In the genomic region with DNA sequence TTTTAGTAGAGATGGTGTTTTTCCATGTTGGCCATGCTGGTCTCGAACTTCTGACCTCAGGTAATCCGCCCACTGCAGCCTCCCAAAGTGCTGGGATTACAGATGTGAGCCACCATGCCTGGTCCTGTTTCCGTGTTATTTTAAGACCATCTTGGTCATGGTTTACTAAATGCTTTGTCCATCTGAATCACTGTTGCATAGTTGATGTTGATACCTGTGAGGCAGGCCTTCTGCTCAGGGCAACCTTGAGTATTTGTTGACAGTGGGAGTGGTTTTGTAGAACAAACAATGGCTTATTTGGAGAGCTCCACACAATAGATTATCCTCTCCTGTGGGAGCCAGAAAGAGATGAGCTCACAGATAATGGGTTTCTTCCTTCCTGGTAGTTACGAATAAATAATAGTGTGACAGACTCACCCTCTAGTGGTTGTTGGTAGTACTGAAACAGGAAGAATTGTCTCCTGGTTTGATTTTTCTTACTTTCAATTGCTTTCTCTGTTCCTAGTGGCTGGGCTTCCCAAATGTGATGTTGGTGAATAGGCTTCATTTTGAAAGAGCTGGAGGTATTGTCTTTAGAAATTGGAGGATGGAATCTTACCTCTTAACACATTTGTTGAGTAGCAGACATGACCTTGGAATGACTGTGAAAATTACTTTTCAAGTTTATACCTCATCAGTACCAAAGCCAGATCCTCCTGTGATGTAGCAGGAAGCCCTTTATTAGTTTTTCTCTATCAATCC, we compare ENCODE assay signal across 8 cellular contexts. TPM values are rescaled to one million over a fixed set of nuclear protein-coding genes. Genes with fewer than 3 reads are reported as not detected.
DNase-seq lines count a peak whose midpoint lies in the region; ATAC-seq and TF ChIP-seq lines count a peak whose summit lies in the region.

No MANE protein-coding gene starts in this region.

- no peak overlapping the region for H3K4me3 ChIP-seq in Caco-2 (ENCODE audit: low read depth, low read length)
- no peak overlapping the region for H3K4me3 ChIP-seq in WI38 (ENCODE audit: low read depth, low read length)
- H3K4me3 ChIP-seq in fibroblast of lung (replicated peaks in 1 of 4; ENCODE audit: control extremely low read depth in 1 of 4, insufficient read depth in 1 of 4, low read depth in 3 of 4, low read length in 4 of 4): no peak overlapping the region

- TF ChIP-seq CTCF in Caco-2 (IDR thresholded peaks at IDR 0.05; ENCODE audit: insufficient read depth in 1 of 2, low read depth in 1 of 2, low read length in 1 of 2, severe bottlenecking in 1 of 2, unreplicated experiment in 1 of 2): peak; percentile 78 to 82
- peak; percentile 56; the same call in 1 of the 2 replicates for TF ChIP-seq CTCF in WI38 (IDR thresholded peaks at IDR 0.05; ENCODE audit: low read depth, low read length)
- peak; percentile 68 to 84 for TF ChIP-seq CTCF in fibroblast of lung (conservative IDR thresholded peaks at IDR 0.05 in 1 of 2, IDR thresholded peaks at IDR 0.05 in 1 of 2; ENCODE audit: low read depth in 1 of 2, low read length in 2 of 2)
- peak; percentile 79 to 89 (median 82) for TF ChIP-seq CTCF in nephron (IDR thresholded peaks at IDR 0.05; ENCODE audit: unreplicated experiment in 3 of 3)

- H3K27ac Mint-ChIP-seq in Caco-2 (ENCODE audit: unreplicated experiment): peak overlapping the region; percentile 64
- H3K27ac Mint-ChIP-seq in nephron: peak overlapping the region; percentile 49 to 75 (median 73)

- no peak overlapping the region for H3K9ac ChIP-seq in fibroblast of lung (ENCODE audit: insufficient read depth, low read length)

- H3K36me3 ChIP-seq in Caco-2 (ENCODE audit: control insufficient read depth, insufficient read depth, low read length) (peaks cover 14% of the 10 kb centered on the region), fibroblast of lung (ENCODE audit: control insufficient read depth, insufficient read depth, low read length) (peaks cover 29% of the 10 kb centered on the region)

- H3K27ac ChIP-seq in fibroblast of lung (ENCODE audit: insufficient read depth, low read length): no peak overlapping the region

- H3K9me3 ChIP-seq in Caco-2 (no peaks in the 10 kb centered on the region), fibroblast of lung (ENCODE audit: control insufficient read depth, insufficient read depth, low read depth, low read length) (no peaks in the 10 kb centered on the region)

- H3K27me3 Mint-ChIP-seq in Caco-2 (ENCODE audit: insufficient read depth, unreplicated experiment): no peaks in the 10 kb centered on the region
- H3K27me3 Mint-ChIP-seq in nephron (ENCODE audit: low read depth): no peaks in the 10 kb centered on the region

- intact Hi-C loops in Caco-2 (cut with micrococcal nuclease; ENCODE audit: unreplicated experiment): loop anchor here (1.0 to 2.0 kb wide), 8 partner anchors 12 to 138 kb away; a partner anchor contains a TSS

- ATAC-seq in GM19023 (IDR thresholded peaks at IDR 0.05; ENCODE audit: unreplicated experiment) (peak; percentile 79), HG03108 (IDR thresholded peaks at IDR 0.05; ENCODE audit: unreplicated experiment) (peak; percentile 80)

- no peak overlapping the region for H2AFZ ChIP-seq in fibroblast of lung (ENCODE audit: low read length)

- peaks cover 1% of the 10 kb centered on the region for H4K20me1 ChIP-seq in fibroblast of lung (ENCODE audit: control insufficient read depth, extremely low read depth, insufficient read depth, low read length)

- H3K4me1 ChIP-seq in Caco-2 (peaks cover 25% of the 10 kb centered on the region), fibroblast of lung (ENCODE audit: control insufficient read depth, extremely low read depth, insufficient read depth, low read length) (peaks cover 10% of the 10 kb centered on the region)

- BruUV-seq in Caco-2 (replicated peaks; lab: Mats Ljungman, UMichigan): no TSS peak

- DNase-seq in Caco-2 (peak; percentile 77 to 85), NCI-H2107 treated with DMSO at 0.1 percent for 48 hours (lab: John Stamatoyannopoulos, UW; ENCODE audit: unreplicated experiment) (peak; percentile 90), fibroblast of lung (ENCODE audit: low read depth in 2 of 2) (peak; percentile 58 to 77), mesenteric fat pad (ENCODE audit: low spot score) (no peak)

- H3K79me2 ChIP-seq in fibroblast of lung (ENCODE audit: control insufficient read depth, insufficient read depth, low read length): peaks cover 32% of the 10 kb centered on the region

- POLR2A ChIA-PET in Caco-2 (lab: Charles Lee): interaction anchor here (0.6 to 3.1 kb wide), 10 partner anchors 13 to 159 kb away, joined by 3 to 77 read pairs (median 10); a partner anchor contains a TSS

- peaks cover 33% of the 10 kb centered on the region for H3K4me1 Mint-ChIP-seq in Caco-2 (ENCODE audit: low read depth, unreplicated experiment)
- H3K4me1 Mint-ChIP-seq in nephron: peaks cover 24% of the 10 kb centered on the region

- H3K4me3 Mint-ChIP-seq in Caco-2 (ENCODE audit: unreplicated experiment) (peak overlapping the region; percentile 38), nephron (no peak overlapping the region)

- H3K36me3 Mint-ChIP-seq in Caco-2 (ENCODE audit: insufficient read depth, unreplicated experiment) (peaks cover 93% of the 10 kb centered on the region), nephron (ENCODE audit: low read depth) (peaks cover 75% of the 10 kb centered on the region)

- CTCF ChIA-PET in Caco-2 (lab: Charles Lee): interaction anchor here (0.6 to 3.7 kb wide), 24 partner anchors 12 to 485 kb away, joined by 3 to 101 read pairs (median 7); a partner anchor contains a TSS

- H3K27me3 ChIP-seq in Caco-2 (replicated peaks; ENCODE audit: control insufficient read depth, insufficient read depth, low read length) (no peaks in the 10 kb centered on the region), fibroblast of lung (ENCODE audit: control insufficient read depth, insufficient read depth, low read length) (no peaks in the 10 kb centered on the region)

- no peaks in the 10 kb centered on the region for H3K9me3 Mint-ChIP-seq in Caco-2 (ENCODE audit: unreplicated experiment)
- H3K9me3 Mint-ChIP-seq in nephron: no peaks in the 10 kb centered on the region

- no peak overlapping the region for H3K4me2 ChIP-seq in fibroblast of lung (ENCODE audit: extremely low read depth, insufficient read depth, low read length)

RNA-seq across cellular contexts. Expression of a gene that starts 39.0 kb away (rescaled TPM):
- total RNA-seq in Caco-2 (2022) (223 and 225 TPM in 2 replicates), fibroblast of lung (71.7 and 103 TPM in 2 replicates), mesenteric fat pad (150 TPM)
- polyA plus RNA-seq in fibroblast of lung: 113 and 190 TPM in 2 replicates
- polyA plus RNA-seq in fibroblast of lung (2012): 82.9 and 133 TPM in 2 replicates
- polyA minus RNA-seq in fibroblast of lung (ENCODE audit: low replicate concordance): 553 and 835 TPM in 2 replicates

RNA-seq across cellular contexts. Expression of a gene that starts 49.0 kb away (rescaled TPM):
- total RNA-seq in Caco-2 (2022): not detected in 2 replicates
- total RNA-seq in fibroblast of lung: not detected in 2 replicates
- not detected in 2 replicates for polyA plus RNA-seq in fibroblast of lung
- polyA plus RNA-seq in fibroblast of lung (2012): 0.05 TPM in 1 of 2 replicates, not detected in the other
- polyA minus RNA-seq in fibroblast of lung (ENCODE audit: low replicate concordance): not detected in 2 replicates
- not detected for total RNA-seq in mesenteric fat pad

RNA-seq across cellular contexts. Expression of a gene that starts 59.3 kb away (rescaled TPM):
- 174 and 175 TPM in 2 replicates for total RNA-seq in Caco-2 (2022)
- 93.0 and 99.1 TPM in 2 replicates for total RNA-seq in fibroblast of lung
- 69.6 and 73.3 TPM in 2 replicates for polyA plus RNA-seq in fibroblast of lung
- 133 and 173 TPM in 2 replicates for polyA plus RNA-seq in fibroblast of lung (2012)
- 3.7 and 6.8 TPM in 2 replicates for polyA minus RNA-seq in fibroblast of lung (ENCODE audit: low replicate concordance)
- total RNA-seq in mesenteric fat pad: 101 TPM
